ENCODE assay signal across 8 cellular contexts in genomic region chr10:12656518-12657142, GRCh38.
DNase-seq lines count a peak whose midpoint lies in the region; ATAC-seq and TF ChIP-seq lines count a peak whose summit lies in the region.

No MANE protein-coding gene starts in this region.

- H3K27me3 Mint-ChIP-seq in activated CD8-positive, alpha-beta T cell treated with anti-CD3 and anti-CD28 coated beads, Interleukin-2, amount 10 ng/mL, durations not matched to agents 7 days and 5 days (ENCODE audit: low read depth): no peaks in the 10 kb centered on the region
- no peaks in the 10 kb centered on the region for H3K27me3 Mint-ChIP-seq in stimulated activated memory B cell treated with anti-CD40 and anti-IgM and Interleukin-4, amounts not matched to agents 10 μg/mL and 1 μg/mL and 100 μg/mL, for 72 hours

- H3K4me3 Mint-ChIP-seq in activated CD8-positive, alpha-beta T cell treated with anti-CD3 and anti-CD28 coated beads, Interleukin-2, amount 10 ng/mL, durations not matched to agents 7 days and 5 days: no peak overlapping the region
- no peak overlapping the region for H3K4me3 Mint-ChIP-seq in stimulated activated memory B cell treated with anti-CD40 and anti-IgM and Interleukin-4, amounts not matched to agents 10 μg/mL and 1 μg/mL and 100 μg/mL, for 72 hours

- H3K27ac ChIP-seq in right atrium auricular region: no peak overlapping the region

- peaks cover 3% of the 10 kb centered on the region for H3K36me3 Mint-ChIP-seq in activated CD8-positive, alpha-beta T cell treated with anti-CD3 and anti-CD28 coated beads, Interleukin-2, amount 10 ng/mL, durations not matched to agents 7 days and 5 days (ENCODE audit: low read depth)
- H3K36me3 Mint-ChIP-seq in stimulated activated memory B cell treated with anti-CD40 and anti-IgM and Interleukin-4, amounts not matched to agents 10 μg/mL and 1 μg/mL and 100 μg/mL, for 72 hours: peaks cover 26% of the 10 kb centered on the region

- peaks cover 0 to 6% of the 10 kb centered on the region in 2 donors for H3K4me1 ChIP-seq in right atrium auricular region

- no peaks in the 10 kb centered on the region for H3K27me3 ChIP-seq in right atrium auricular region

- ATAC-seq in activated CD8-positive, alpha-beta T cell treated with anti-CD3 and anti-CD28 coated beads, Interleukin-2, amount 10 ng/mL, durations not matched to agents 7 days and 5 days: peak; percentile 70
- peak; percentile 63 for ATAC-seq in stimulated activated memory B cell treated with anti-CD40 and anti-IgM and Interleukin-4, amounts not matched to agents 10 μg/mL and 1 μg/mL and 100 μg/mL, for 72 hours
- ATAC-seq in HG02678 (IDR thresholded peaks at IDR 0.05; ENCODE audit: unreplicated experiment): no peak

- TF ChIP-seq CTCF in AG04449 (IDR thresholded peaks at IDR 0.05; ENCODE audit: insufficient read depth, low read length, missing control alignments) (peak; percentile 48), GM12801 (IDR thresholded peaks at IDR 0.05; ENCODE audit: extremely low read depth, insufficient read length) (peak; percentile 18), right atrium auricular region (IDR thresholded peaks at IDR 0.05) (peak; percentile 37 to 75)

- CTCF ChIA-PET in AG04449 (lab: Yijun Ruan, JAX): interaction anchor here (0.6 to 6.2 kb wide), 48 partner anchors 8 to 460 kb away, joined by 3 to 96 read pairs (median 4); partner anchors contain the start of genes CDC123 and OPTN
- CTCF ChIA-PET in activated CD8-positive, alpha-beta T cell treated with anti-CD3 and anti-CD28 coated beads, Interleukin-2, amount 10 ng/mL, durations not matched to agents 7 days and 5 days (lab: Charles Lee): interaction anchor here (0.6 to 5.2 kb wide), 62 partner anchors 9 to 486 kb away, joined by 3 to 65 read pairs (median 4); partner anchors contain the start of gene CAMK1D

- POLR2A ChIA-PET in AG04449 (lab: Yijun Ruan, JAX): no interaction called here
- POLR2A ChIA-PET in activated CD8-positive, alpha-beta T cell treated with anti-CD3 and anti-CD28 coated beads, Interleukin-2, amount 10 ng/mL, durations not matched to agents 7 days and 5 days (lab: Charles Lee): no interaction called here

- DNase-seq in AG04449 (ENCODE audit: low read depth, low spot score): peak; percentile 29
- peak; percentile 25 to 65 for DNase-seq in NCI-H2081 (lab: John Stamatoyannopoulos, UW)
- DNase-seq in activated CD8-positive, alpha-beta T cell treated with anti-CD3 and anti-CD28 coated beads, Interleukin-2, amount 10 ng/mL, durations not matched to agents 7 days and 5 days: no peak
- DNase-seq in right atrium auricular region (ENCODE audit: low spot score): no peak
- DNase-seq in NK-92 treated with Interleukin-12 subunit alpha and Interleukin-12 subunit beta, amount 100 ng/mL, for 24 hours (lab: John Stamatoyannopoulos, UW): no peak

- H3K4me1 Mint-ChIP-seq in activated CD8-positive, alpha-beta T cell treated with anti-CD3 and anti-CD28 coated beads, Interleukin-2, amount 10 ng/mL, durations not matched to agents 7 days and 5 days (ENCODE audit: low read depth): peaks cover 13% of the 10 kb centered on the region
- H3K4me1 Mint-ChIP-seq in stimulated activated memory B cell treated with anti-CD40 and anti-IgM and Interleukin-4, amounts not matched to agents 10 μg/mL and 1 μg/mL and 100 μg/mL, for 72 hours: peaks cover 22% of the 10 kb centered on the region

- H3K9me3 ChIP-seq in right atrium auricular region: no peaks in the 10 kb centered on the region

- H3K4me3 ChIP-seq in AG04449 (ENCODE audit: low read depth, low read length) (no peak overlapping the region), right atrium auricular region (no peak overlapping the region)

- no peak overlapping the region for H3K27ac Mint-ChIP-seq in activated CD8-positive, alpha-beta T cell treated with anti-CD3 and anti-CD28 coated beads, Interleukin-2, amount 10 ng/mL, durations not matched to agents 7 days and 5 days
- H3K27ac Mint-ChIP-seq in stimulated activated memory B cell treated with anti-CD40 and anti-IgM and Interleukin-4, amounts not matched to agents 10 μg/mL and 1 μg/mL and 100 μg/mL, for 72 hours: peak overlapping the region; percentile 64

- no peaks in the 10 kb centered on the region for H3K36me3 ChIP-seq in right atrium auricular region

- no peaks in the 10 kb centered on the region for H3K9me3 Mint-ChIP-seq in activated CD8-positive, alpha-beta T cell treated with anti-CD3 and anti-CD28 coated beads, Interleukin-2, amount 10 ng/mL, durations not matched to agents 7 days and 5 days (ENCODE audit: insufficient read depth)
- H3K9me3 Mint-ChIP-seq in stimulated activated memory B cell treated with anti-CD40 and anti-IgM and Interleukin-4, amounts not matched to agents 10 μg/mL and 1 μg/mL and 100 μg/mL, for 72 hours: peaks cover 3% of the 10 kb centered on the region

Comparison
In these comparisons a context has a peak if more than half of its experiments do, and no peak if none do; other contexts are left out.
1. DNase-seq: peak in AG04449 (single experiment) and NCI-H2081 (2 of 2); none in activated CD8-positive, alpha-beta T cell treated with anti-CD3 and anti-CD28 coated beads, Interleukin-2, amount 10 ng/mL, durations not matched to agents 7 days and 5 days (single experiment), right atrium auricular region (single experiment) and NK-92 treated with Interleukin-12 subunit alpha and Interleukin-12 subunit beta, amount 100 ng/mL, for 24 hours (single experiment).
2. Peak in every context shown above with its lines, with median percentiles within 50 percentile points of each other: CTCF ChIP-seq.